In the genomic region with DNA sequence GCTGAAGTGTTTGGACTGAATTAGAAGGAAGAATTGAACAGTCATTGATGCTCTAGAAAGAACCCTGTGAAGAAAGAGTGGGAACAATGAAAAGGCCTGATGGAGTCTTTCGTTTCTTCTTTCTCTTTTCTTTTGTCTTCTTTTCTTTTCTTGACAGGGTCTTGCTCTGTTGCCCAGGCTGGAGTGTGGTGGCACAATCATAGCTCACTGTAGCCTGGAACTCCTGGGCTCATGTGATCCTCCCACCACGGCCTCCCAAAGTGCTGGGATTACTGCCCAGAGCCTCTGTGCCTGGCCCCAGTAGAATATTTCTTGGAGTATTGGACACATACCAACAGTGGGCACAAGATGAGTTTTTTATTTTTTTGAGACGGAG, we compare ENCODE assay signal across 13 cellular contexts. TPM values are rescaled to one million over a fixed set of nuclear protein-coding genes. Genes with fewer than 3 reads are reported as not detected.
DNase-seq lines count a peak whose midpoint lies in the region; TF ChIP-seq lines count a peak whose summit lies in the region.
"Had no signal": no experiment of that assay in that cellular context is flagged by ENCODE, and none has a peak within 500 bp of the region (broad histone marks: within the 10 kb centered on the region; RNA-seq: fewer than 3 reads in every experiment).

No MANE protein-coding gene starts in this region.

- peak overlapping the region; percentile 82 to 99 (median 90) for H3K4me2 ChIP-seq in BLaER1 treated with 17β-estradiol and CSF1 and Interleukin-3, amounts not matched to agents 10 nM and 100 nM
- peak overlapping the region; percentile 88 for H3K4me2 ChIP-seq in mesendoderm (ENCODE audit: low read length)

- no peak for TF ChIP-seq CTCF in GM10248 (IDR thresholded peaks at IDR 0.05; ENCODE audit: control extremely low read depth, extremely low read depth, low read depth, missing control alignments)

- peaks cover 44% of the 10 kb centered on the region for H3K79me2 ChIP-seq in mesendoderm (ENCODE audit: control insufficient read depth, insufficient read depth, low read length)

- peak overlapping the region; percentile 96 to 100 (median 99) for H3K9ac ChIP-seq in BLaER1 treated with 17β-estradiol and CSF1 and Interleukin-3, amounts not matched to agents 10 nM and 100 nM
- H3K9ac ChIP-seq in HUES48 (ENCODE audit: low read depth, low read length) (peak overlapping the region; percentile 98), adipocyte (ENCODE audit: low read length) (peak overlapping the region; percentile 100), mesendoderm (ENCODE audit: low read length) (peak overlapping the region; percentile 96)

- WGBS in mesendoderm (ENCODE audit: extremely low coverage, insufficient coverage, low lambda C conversion rate), result no CpG with 5 or more reads among the region's 3 CpGs

- POLR2A ChIA-PET in GM10248 (lab: Yijun Ruan, JAX), result interaction anchor here (1.1 kb wide), 1 partner anchor 8 kb away, joined by 3 read pairs; no protein-coding TSS in a partner anchor

- peaks cover 19% of the 10 kb centered on the region for H3K79me1 ChIP-seq in mesendoderm (ENCODE audit: low read length)

- H2AK5ac ChIP-seq in mesendoderm (ENCODE audit: low read length), result no peak overlapping the region

- H3K27me3 ChIP-seq in BLaER1 treated with 17β-estradiol and CSF1 and Interleukin-3, amounts not matched to agents 10 nM and 100 nM, result no peaks in the 10 kb centered on the region
- H3K27me3 ChIP-seq in HUES48 (ENCODE audit: control insufficient read depth, insufficient read depth, low read length) (no peaks in the 10 kb centered on the region), adipocyte (replicated peaks; ENCODE audit: control insufficient read depth, insufficient read depth, low read length) (no peaks in the 10 kb centered on the region), mesendoderm (ENCODE audit: insufficient read depth, low read length, poor library complexity) (no peaks in the 10 kb centered on the region)
- H3K27me3 ChIP-seq: testis had no signal

- H3K56ac ChIP-seq in mesendoderm (ENCODE audit: low read length), result peak overlapping the region; percentile 100

- peaks cover 6 to 40% (median 34%) of the 10 kb centered on the region in 11 experiments; a peak in 17 of 22 replicates for H4K20me1 ChIP-seq in BLaER1 treated with 17β-estradiol and CSF1 and Interleukin-3, amounts not matched to agents 10 nM and 100 nM

- peaks cover 30 to 67% (median 59%) of the 10 kb centered on the region in 11 experiments for H3K36me3 ChIP-seq in BLaER1 treated with 17β-estradiol and CSF1 and Interleukin-3, amounts not matched to agents 10 nM and 100 nM
- H3K36me3 ChIP-seq in HUES48 (ENCODE audit: control insufficient read depth, insufficient read depth, low read length) (peaks cover 54% of the 10 kb centered on the region), adipocyte (ENCODE audit: control insufficient read depth, insufficient read depth, low read length, severe bottlenecking) (peaks cover 17% of the 10 kb centered on the region), mesendoderm (ENCODE audit: control insufficient read depth, insufficient read depth, low read length) (peaks cover 1% of the 10 kb centered on the region)

- H3K4me1 ChIP-seq in BLaER1 treated with 17β-estradiol and CSF1 and Interleukin-3, amounts not matched to agents 10 nM and 100 nM, result peaks cover 35 to 55% (median 45%) of the 10 kb centered on the region in 10 experiments
- peaks cover 5% of the 10 kb centered on the region for H3K4me1 ChIP-seq in HUES48 (ENCODE audit: control insufficient read depth, insufficient read depth, low read length)
- H3K4me1 ChIP-seq in adipocyte (ENCODE audit: control insufficient read depth, insufficient read depth, low read length), result peaks cover 18% of the 10 kb centered on the region
- no peaks in the 10 kb centered on the region for H3K4me1 ChIP-seq in mesendoderm (ENCODE audit: control insufficient read depth, low read depth, low read length)

- no peak overlapping the region for H2BK15ac ChIP-seq in mesendoderm (replicated peaks; ENCODE audit: low read depth)

- no peak overlapping the region for H3K4ac ChIP-seq in mesendoderm (ENCODE audit: low read depth, low read length)

- no peak overlapping the region for H2BK120ac ChIP-seq in mesendoderm (ENCODE audit: low read depth, low read length)

- no peak for DNase-seq in adipocyte (ENCODE audit: low read depth)
- no peak for DNase-seq in mesendoderm
- DNase-seq in HCEC 1CT, result no peak
- no peak for DNase-seq in GM10248 (ENCODE audit: extremely low spot score)
- DNase-seq in NCI-H2196 treated with DMSO at 0.1 percent for 48 hours (lab: John Stamatoyannopoulos, UW; ENCODE audit: unreplicated experiment), result no peak
- no peak for DNase-seq in cortex of kidney (lab: John Stamatoyannopoulos, UW)
- DNase-seq: activated CD4-positive, alpha-beta T cell treated with anti-CD3 and anti-CD28 coated beads for 4 hours; NCI-H1930; testis had no signal

- H3K23ac ChIP-seq in mesendoderm (ENCODE audit: low read length), result no peak overlapping the region

- peak overlapping the region in 10 of 11 experiments; percentile 98 to 100 (median 99); a peak in 21 of 22 replicates for H3K27ac ChIP-seq in BLaER1 treated with 17β-estradiol and CSF1 and Interleukin-3, amounts not matched to agents 10 nM and 100 nM
- no peak overlapping the region for H3K27ac ChIP-seq in HUES48 (ENCODE audit: low read depth, low read length)
- H3K27ac ChIP-seq in mesendoderm (ENCODE audit: low read depth, low read length), result no peak overlapping the region
- H3K27ac ChIP-seq: epithelial cell of prostate, psoas muscle had no signal

- no peak overlapping the region for H3K18ac ChIP-seq in mesendoderm (ENCODE audit: low read length)

- CTCF ChIA-PET in GM10248 (lab: Yijun Ruan, JAX), result interaction anchor here (1.1 to 11.8 kb wide), 7 partner anchors 7 to 314 kb away, joined by 6 to 129 read pairs (median 91); a partner anchor contains a TSS

- H2BK5ac ChIP-seq in mesendoderm (ENCODE audit: low read length), result no peak overlapping the region

- H3K9me3 ChIP-seq in BLaER1 treated with 17β-estradiol and CSF1 and Interleukin-3, amounts not matched to agents 10 nM and 100 nM (replicated peaks in 1 of 11), result no peaks in the 10 kb centered on the region
- H3K9me3 ChIP-seq in HUES48 (ENCODE audit: control insufficient read depth, insufficient read depth, low read length) (no peaks in the 10 kb centered on the region), adipocyte (ENCODE audit: control insufficient read depth, low read length) (no peaks in the 10 kb centered on the region)
- H3K9me3 ChIP-seq: psoas muscle, testis had no signal

- no peak overlapping the region for H4K5ac ChIP-seq in mesendoderm (ENCODE audit: low read length)

- H3K4me3 ChIP-seq in BLaER1 treated with 17β-estradiol and CSF1 and Interleukin-3, amounts not matched to agents 10 nM and 100 nM, result peak overlapping the region; percentile 76 to 89 (median 82)
- H3K4me3 ChIP-seq in HUES48 (ENCODE audit: low read depth, low read length) (peak overlapping the region; percentile 81), adipocyte (ENCODE audit: low read length) (peak overlapping the region; percentile 100), mesendoderm (ENCODE audit: low read length) (peak overlapping the region; percentile 93)

- H4K8ac ChIP-seq in mesendoderm (ENCODE audit: low read depth, low read length), result no peak overlapping the region

RNA-seq across cellular contexts. Expression of a gene that starts 1.1 kb away (rescaled TPM):
- 74.6 TPM for polyA plus RNA-seq in mesendoderm (2013, experiment 1 of 2)
- 75.1 TPM for polyA plus RNA-seq in mesendoderm (2013, experiment 2 of 2)

RNA-seq across cellular contexts. Expression of a gene that starts 1.4 kb away (rescaled TPM):
- 285 TPM for polyA plus RNA-seq in mesendoderm (2013, experiment 1 of 2)
- polyA plus RNA-seq in mesendoderm (2013, experiment 2 of 2), result 285 TPM

RNA-seq across cellular contexts. Expression of a gene that starts 23.0 kb away (rescaled TPM):
- 104 TPM for polyA plus RNA-seq in mesendoderm (2013, experiment 1 of 2)
- 102 TPM for polyA plus RNA-seq in mesendoderm (2013, experiment 2 of 2)

RNA-seq across cellular contexts. Expression of a gene that starts 34.3 kb away (rescaled TPM):
- polyA plus RNA-seq in mesendoderm (2013, experiment 1 of 2), result 493 TPM
- 506 TPM for polyA plus RNA-seq in mesendoderm (2013, experiment 2 of 2)

RNA-seq across cellular contexts. Expression of a gene that starts 41.4 kb away (rescaled TPM):
- 3.0 TPM for polyA plus RNA-seq in mesendoderm (2013, experiment 1 of 2)
- 2.6 TPM for polyA plus RNA-seq in mesendoderm (2013, experiment 2 of 2)

Comparison
In these comparisons a context has a peak if more than half of its experiments do, and no peak if none do; other contexts are left out.
1. H3K27ac ChIP-seq: peak in BLaER1 treated with 17β-estradiol and CSF1 and Interleukin-3, amounts not matched to agents 10 nM and 100 nM (10 of 11); none in HUES48 (single experiment) and mesendoderm (single experiment).
2. Peak in every context shown above with its lines, with median percentiles within 50 percentile points of each other: H3K4me3 ChIP-seq and H3K9ac ChIP-seq.